In the genomic region with DNA sequence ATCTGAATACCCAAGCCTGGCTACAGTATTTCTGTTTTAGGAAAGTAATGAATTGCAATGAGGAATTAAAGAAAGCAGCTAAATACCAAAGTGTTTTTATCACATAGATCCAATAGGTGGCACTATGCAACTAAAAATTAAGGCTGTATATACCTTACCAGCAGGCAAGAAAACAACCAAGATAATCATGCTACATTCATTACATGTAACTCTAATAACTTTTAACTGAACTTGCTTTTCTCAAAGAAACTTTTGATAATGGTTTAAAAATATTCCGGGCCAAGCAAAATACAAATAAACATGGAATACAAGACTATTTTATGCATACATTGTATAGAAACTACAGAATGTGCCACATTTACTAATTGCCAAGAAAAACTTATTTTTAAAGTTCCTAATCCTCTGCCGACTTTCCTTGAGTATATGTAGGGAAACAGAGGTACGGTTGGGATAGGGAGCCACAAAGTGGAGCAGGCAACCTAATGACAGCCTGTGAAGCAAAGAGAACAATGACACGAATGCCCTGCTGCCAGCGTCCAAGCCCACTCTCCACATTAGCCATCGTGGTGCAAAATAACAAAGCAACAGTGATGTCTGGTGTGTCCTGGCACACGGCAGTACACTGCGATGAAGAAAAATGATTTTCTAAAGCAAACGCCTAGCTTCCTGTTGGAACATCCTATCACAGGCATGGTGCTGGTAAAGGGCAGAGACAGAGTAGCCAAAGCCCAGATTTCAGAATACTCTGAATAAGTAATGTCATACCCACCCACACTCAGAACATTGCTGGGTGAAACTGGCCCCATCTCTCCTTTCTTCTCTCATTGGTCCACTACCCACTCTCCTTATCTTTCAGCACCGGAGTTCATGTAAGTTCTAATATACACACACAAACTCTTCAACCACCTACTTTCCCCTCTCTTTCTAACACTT, we compare ENCODE assay signal across 8 cellular contexts.
DNase-seq lines count a peak whose midpoint lies in the region; ATAC-seq and TF ChIP-seq lines count a peak whose summit lies in the region.

No MANE protein-coding gene starts in this region.

- H2AFZ ChIP-seq in OCI-LY7 (ENCODE audit: low read length), result no peak overlapping the region

- no peak overlapping the region for H3K18ac ChIP-seq in mesendoderm (ENCODE audit: low read length)

- peaks cover 44% of the 10 kb centered on the region for H3K4me1 ChIP-seq in BE2C
- peaks cover 17% of the 10 kb centered on the region for H3K4me1 ChIP-seq in OCI-LY7 (ENCODE audit: insufficient read depth, low read length, poor library complexity, severe bottlenecking)
- H3K4me1 ChIP-seq in mesendoderm (ENCODE audit: control insufficient read depth, low read depth, low read length), result no peaks in the 10 kb centered on the region

- H3K4me2 ChIP-seq in OCI-LY7 (ENCODE audit: low read length), result no peak overlapping the region
- no peak overlapping the region for H3K4me2 ChIP-seq in mesendoderm (ENCODE audit: low read length)

- no peak overlapping the region for H4K8ac ChIP-seq in mesendoderm (ENCODE audit: low read depth, low read length)

- TF ChIP-seq CTCF in BE2C (IDR thresholded peaks at IDR 0.05; ENCODE audit: low read depth, low read length) (peak; percentile 49; the same call in 1 of the 2 replicates), OCI-LY7 (conservative IDR thresholded peaks at IDR 0.05; ENCODE audit: low read length) (peak; percentile 92), dorsolateral prefrontal cortex (IDR thresholded peaks at IDR 0.05 in 54 of 56, conservative IDR thresholded peaks at IDR 0.05 in 2 of 56; ENCODE audit: low read depth in 1 of 56, partially characterized antibody in 56 of 56) (peak; percentile 37 to 90 (median 76))

- H3K9me3 ChIP-seq in BE2C (no peaks in the 10 kb centered on the region), OCI-LY7 (ENCODE audit: low read length) (no peaks in the 10 kb centered on the region)

- H2AK5ac ChIP-seq in mesendoderm (ENCODE audit: low read length), result no peak overlapping the region

- POLR2A ChIA-PET in OCI-LY7 (lab: Charles Lee), result interaction anchor here (0.8 to 2.4 kb wide), 5 partner anchors 11 to 65 kb away, joined by 3 to 9 read pairs (median 3); no protein-coding TSS in a partner anchor

- ATAC-seq in GM18858 (IDR thresholded peaks at IDR 0.05; ENCODE audit: unreplicated experiment) (peak; percentile 71), HG03457 (IDR thresholded peaks at IDR 0.05; ENCODE audit: unreplicated experiment) (peak; percentile 70)

- no peak overlapping the region for H2BK5ac ChIP-seq in mesendoderm (ENCODE audit: low read length)

- no peak overlapping the region for H2BK15ac ChIP-seq in mesendoderm (replicated peaks; ENCODE audit: low read depth)

- no peak overlapping the region for H3K23ac ChIP-seq in mesendoderm (ENCODE audit: low read length)

- intact Hi-C loops in OCI-LY7 (cut with micrococcal nuclease; ENCODE audit: unreplicated experiment), result loop anchor here (1.0 to 10.0 kb wide), 2 partner anchors 118 to 202 kb away; no protein-coding TSS in a partner anchor
- intact Hi-C loops in dorsolateral prefrontal cortex (cut with DNase I), result loop anchor here (5.0 to 10.0 kb wide), 3 partner anchors 115 to 195 kb away; a partner anchor contains a TSS

- no peak overlapping the region for H2BK120ac ChIP-seq in mesendoderm (ENCODE audit: low read depth, low read length)

- H4K5ac ChIP-seq in mesendoderm (ENCODE audit: low read length), result no peak overlapping the region

- CTCF ChIA-PET in OCI-LY7 (lab: Charles Lee; ENCODE audit: unreplicated experiment), result interaction anchor here (0.7 kb wide), 1 partner anchor 117 kb away, joined by 4 read pairs; no protein-coding TSS in a partner anchor

- peak; percentile 30 for DNase-seq in BE2C
- peak; percentile 67 for DNase-seq in OCI-LY7 (ENCODE audit: low spot score)
- DNase-seq in dorsolateral prefrontal cortex, result no peak
- peak; percentile 54 for DNase-seq in mesendoderm
- DNase-seq in stimulated activated CD8-positive, alpha-beta memory T cell treated with anti-CD3 and anti-CD28 coated beads, Interleukin-4, amount 100 ng/mL, for 48 hours, result no peak
- no peak for DNase-seq in stimulated activated CD4-positive, alpha-beta T cell treated with anti-CD3 and anti-CD28 coated beads, Interleukin-15, amount 100 ng/mL, for 24 hours

- H3K79me2 ChIP-seq in OCI-LY7 (ENCODE audit: insufficient read depth, low read depth, low read length) (no peaks in the 10 kb centered on the region), mesendoderm (ENCODE audit: control insufficient read depth, insufficient read depth, low read length) (no peaks in the 10 kb centered on the region)

- whole genome bisulfite sequencing in mesendoderm (ENCODE audit: extremely low coverage, insufficient coverage, low lambda C conversion rate), result 100% methylated on average over 1 of the region's 10 CpGs

- no peak overlapping the region for H3K27ac ChIP-seq in OCI-LY7 (ENCODE audit: low read depth, low read length, poor library complexity, severe bottlenecking)
- H3K27ac ChIP-seq in dorsolateral prefrontal cortex, result peak overlapping the region in 1 of 59 donors; percentile 3
- H3K27ac ChIP-seq in mesendoderm (ENCODE audit: low read depth, low read length), result no peak overlapping the region

- H3K9ac ChIP-seq in mesendoderm (ENCODE audit: low read length), result no peak overlapping the region

- H3K4ac ChIP-seq in mesendoderm (ENCODE audit: low read depth, low read length), result no peak overlapping the region

- H3K36me3 ChIP-seq in BE2C (peaks cover 8% of the 10 kb centered on the region), OCI-LY7 (ENCODE audit: insufficient read depth, low read length) (no peaks in the 10 kb centered on the region), mesendoderm (ENCODE audit: control insufficient read depth, insufficient read depth, low read length) (peaks cover 1% of the 10 kb centered on the region)

- no peak overlapping the region for H3K56ac ChIP-seq in mesendoderm (ENCODE audit: low read length)

- H3K4me3 ChIP-seq in BE2C (ENCODE audit: low read depth, low read length), result peak overlapping the region; percentile 47
- H3K4me3 ChIP-seq in OCI-LY7 (ENCODE audit: low read depth, low read length, poor library complexity, severe bottlenecking), result no peak overlapping the region
- H3K4me3 ChIP-seq in dorsolateral prefrontal cortex, result no peak overlapping the region
- H3K4me3 ChIP-seq in mesendoderm (ENCODE audit: low read length), result no peak overlapping the region

- no peaks in the 10 kb centered on the region for H4K20me1 ChIP-seq in OCI-LY7 (ENCODE audit: insufficient read depth, low read length)

- no TSS peak for BruUV-seq in OCI-LY7 (replicated peaks; lab: Mats Ljungman, UMichigan)

- no peaks in the 10 kb centered on the region for H3K79me1 ChIP-seq in mesendoderm (ENCODE audit: low read length)

- H3K27me3 ChIP-seq in BE2C (no peaks in the 10 kb centered on the region), dorsolateral prefrontal cortex (no peaks in the 10 kb centered on the region), mesendoderm (ENCODE audit: insufficient read depth, low read length, poor library complexity) (no peaks in the 10 kb centered on the region)

- no peaks in the 10 kb centered on the region for H3K9me2 ChIP-seq in OCI-LY7 (ENCODE audit: insufficient read depth, low read length)

Comparison
In these comparisons a context has a peak if more than half of its experiments do, and no peak if none do; other contexts are left out.
1. DNase-seq: peak in BE2C (single experiment), OCI-LY7 (single experiment) and mesendoderm (single experiment); none in dorsolateral prefrontal cortex (0 of 10), stimulated activated CD8-positive, alpha-beta memory T cell treated with anti-CD3 and anti-CD28 coated beads, Interleukin-4, amount 100 ng/mL, for 48 hours (single experiment) and stimulated activated CD4-positive, alpha-beta T cell treated with anti-CD3 and anti-CD28 coated beads, Interleukin-15, amount 100 ng/mL, for 24 hours (single experiment).
2. Peak in every context shown above with its lines, with median percentiles within 50 percentile points of each other: CTCF ChIP-seq.